ENCODE assay signal across 8 cellular contexts in genomic region chr3:43106293-43106628, GRCh38. TPM values are rescaled to one million over a fixed set of nuclear protein-coding genes. Genes with fewer than 3 reads are reported as not detected.
DNase-seq lines count a peak whose midpoint lies in the region; ATAC-seq and TF ChIP-seq lines count a peak whose summit lies in the region.

No MANE protein-coding gene starts in this region.

- intact Hi-C loops in psoas muscle (cut with DNase I) (no loop called here), posterior cingulate gyrus (cut with DNase I) (no loop called here)

- peak overlapping the region; percentile 64 to 86 (median 78) for H3K4me3 ChIP-seq in Peyer's patch
- H3K4me3 ChIP-seq in foreskin fibroblast (ENCODE audit: low read depth in 1 of 2, low read length in 2 of 2): peak overlapping the region; percentile 45 to 74
- H3K4me3 ChIP-seq in psoas muscle: peak overlapping the region; percentile 96

- H3K36me3 ChIP-seq in Peyer's patch: no peaks in the 10 kb centered on the region
- no peaks in the 10 kb centered on the region for H3K36me3 ChIP-seq in psoas muscle (ENCODE audit: insufficient read depth in 1 of 2, low read depth in 1 of 2)

- TF ChIP-seq CTCF in Peyer's patch (IDR thresholded peaks at IDR 0.05): no peak
- TF ChIP-seq CTCF in foreskin fibroblast (IDR thresholded peaks at IDR 0.05; ENCODE audit: low read depth, low read length): no peak
- no peak for TF ChIP-seq CTCF in psoas muscle (IDR thresholded peaks at IDR 0.05)
- no peak for TF ChIP-seq CTCF in GM13977 (IDR thresholded peaks at IDR 0.05; ENCODE audit: extremely low read depth, insufficient read depth, missing control alignments)

- no peak for DNase-seq in Peyer's patch
- no peak for DNase-seq in foreskin fibroblast
- no peak for DNase-seq in psoas muscle
- no peak for DNase-seq in GDM1 (lab: John Stamatoyannopoulos, UW)
- DNase-seq in posterior cingulate gyrus: no peak
- DNase-seq in GM13977 (ENCODE audit: low spot score): no peak
- DNase-seq in SKM-1 (lab: John Stamatoyannopoulos, UW; ENCODE audit: unreplicated experiment): no peak

- in situ Hi-C loops in GM13977 (cut with MboI; ENCODE audit: low pct_unique_long_range_greater_than_20kb, low sequenced_read_pairs, unreplicated experiment): no loop called here

- ATAC-seq in GM19372 (IDR thresholded peaks at IDR 0.05; ENCODE audit: low read depth, unreplicated experiment): peak; percentile 7
- peak in 2 of 4 donors; percentile 29 to 44 for ATAC-seq in psoas muscle

- WGBS in psoas muscle, 3 donors: 5 to 7% (median 5%) methylated on average over 6 of the region's 6 CpGs

- H3K9me3 ChIP-seq in Peyer's patch (no peaks in the 10 kb centered on the region), psoas muscle (no peaks in the 10 kb centered on the region)

- no peak for TF ChIP-seq POLR2A in Peyer's patch (IDR thresholded peaks at IDR 0.05)

- peaks cover 0 to 12% (median 4%) of the 10 kb centered on the region in 4 donors for H3K4me1 ChIP-seq in Peyer's patch
- peaks cover 6% of the 10 kb centered on the region for H3K4me1 ChIP-seq in psoas muscle

- H3K27me3 ChIP-seq in Peyer's patch (no peaks in the 10 kb centered on the region), psoas muscle (ENCODE audit: insufficient read depth in 3 of 3, low read length in 2 of 3) (no peaks in the 10 kb centered on the region)

- H3K27ac ChIP-seq in Peyer's patch (peak overlapping the region in 1 of 4 donors; percentile 72), psoas muscle (no peak overlapping the region)

RNA-seq across cellular contexts. Expression of gene POMGNT2, which starts 0.4 kb away (rescaled TPM):
- total RNA-seq in Peyer's patch (10 to 100 TPM in 1 of 4 donors, 1 to 10 TPM in 3; 4.1 to 11.8 (median 7.1) TPM), psoas muscle (10 to 100 TPM; 13.2 to 25.5 (median 19.8) TPM)
- 10 to 100 TPM; 14.3 to 40.3 (median 22.4) TPM for polyA plus RNA-seq in psoas muscle
